In genomic region chr19:7366701-7367420, GRCh38 we compare ENCODE assay signal across 8 cellular contexts. TPM values are rescaled to one million over a fixed set of nuclear protein-coding genes. Genes with fewer than 3 reads are reported as not detected.
DNase-seq lines count a peak whose midpoint lies in the region; ATAC-seq and TF ChIP-seq lines count a peak whose summit lies in the region.

No MANE protein-coding gene starts in this region.

- POLR2A ChIA-PET in BJ (lab: Charles Lee), result interaction anchor here (0.6 kb wide), 1 partner anchor 221 kb away, joined by 3 read pairs; no protein-coding TSS in a partner anchor

- CTCF ChIA-PET in BJ (lab: Yijun Ruan, JAX), result interaction anchor here (0.9 to 2.4 kb wide), 6 partner anchors 10 to 202 kb away, joined by 3 to 15 read pairs (median 3); a partner anchor contains a TSS

- peaks cover 47% of the 10 kb centered on the region for H3K36me3 Mint-ChIP-seq in stimulated activated effector memory CD8-positive, alpha-beta T cell treated with anti-CD3 and anti-CD28 coated beads, Interleukin-12 subunit alpha, Interleukin-12 subunit beta, amount 100 ng/mL, for 72 hours

- H3K27ac ChIP-seq in caudate nucleus (ENCODE audit: low read depth, low read length), result no peak overlapping the region

- H3K4me1 Mint-ChIP-seq in stimulated activated effector memory CD8-positive, alpha-beta T cell treated with anti-CD3 and anti-CD28 coated beads, Interleukin-12 subunit alpha, Interleukin-12 subunit beta, amount 100 ng/mL, for 72 hours, result peaks cover 14% of the 10 kb centered on the region

- H3K4me3 ChIP-seq in BJ (ENCODE audit: low read depth, low read length), result no peak overlapping the region

- H3K9me3 Mint-ChIP-seq in stimulated activated effector memory CD8-positive, alpha-beta T cell treated with anti-CD3 and anti-CD28 coated beads, Interleukin-12 subunit alpha, Interleukin-12 subunit beta, amount 100 ng/mL, for 72 hours, result no peaks in the 10 kb centered on the region

- TF ChIP-seq CTCF in BJ (IDR thresholded peaks at IDR 0.05; ENCODE audit: insufficient read depth, low read depth, low read length), result peak; percentile 18; the same call in 1 of the 2 replicates

- in situ Hi-C loops in SK-MEL-5 (cut with HindIII; ENCODE audit: low pct_unique_long_range_greater_than_20kb, low sequenced_read_pairs), result no loop called here

- no peaks in the 10 kb centered on the region for H3K36me3 ChIP-seq in BJ (ENCODE audit: control insufficient read depth, insufficient read depth, low read length)

- H3K4me3 Mint-ChIP-seq in stimulated activated effector memory CD8-positive, alpha-beta T cell treated with anti-CD3 and anti-CD28 coated beads, Interleukin-12 subunit alpha, Interleukin-12 subunit beta, amount 100 ng/mL, for 72 hours, result no peak overlapping the region

- peak overlapping the region; percentile 69 for H3K27ac Mint-ChIP-seq in stimulated activated effector memory CD8-positive, alpha-beta T cell treated with anti-CD3 and anti-CD28 coated beads, Interleukin-12 subunit alpha, Interleukin-12 subunit beta, amount 100 ng/mL, for 72 hours

- DNase-seq in BJ (ENCODE audit: low read depth) (no peak), GM19240 (ENCODE audit: insufficient read length, low spot score) (peak; percentile 69), SK-MEL-5 (ENCODE audit: low read depth, low spot score) (peak; percentile 67), caudate nucleus (lab: John Stamatoyannopoulos, UW) (no peak)
- peak in 1 of 2 donors; percentile 66 for DNase-seq in stimulated activated effector memory CD8-positive, alpha-beta T cell treated with anti-CD3 and anti-CD28 coated beads, Interleukin-12 subunit alpha, Interleukin-12 subunit beta, amount 100 ng/mL, for 72 hours (ENCODE audit: low spot score in 2 of 2)

- ATAC-seq in esophagus mucosa, result peak; percentile 70
- peak; percentile 77 for ATAC-seq in stimulated activated effector memory CD8-positive, alpha-beta T cell treated with anti-CD3 and anti-CD28 coated beads, Interleukin-12 subunit alpha, Interleukin-12 subunit beta, amount 100 ng/mL, for 72 hours
- ATAC-seq in GM21390 (IDR thresholded peaks at IDR 0.05; ENCODE audit: unreplicated experiment), result no peak
- no peak for ATAC-seq in HG02588 (IDR thresholded peaks at IDR 0.05; ENCODE audit: unreplicated experiment)

- peaks cover 2% of the 10 kb centered on the region; the same call in 1 of the 2 replicates for H3K27me3 ChIP-seq in BJ (ENCODE audit: control insufficient read depth, insufficient read depth, low read length)

RNA-seq across cellular contexts. Expression of gene ARHGEF18, which starts 18.1 kb away (rescaled TPM):
- polyA plus RNA-seq in BJ (2011; rRNA removed), result 8.6 and 12.7 TPM in 2 replicates
- 7.8 and 19.2 TPM in 2 replicates for polyA minus RNA-seq in BJ (2011; rRNA and poly(A)+ RNA removed)
- total RNA-seq in SK-MEL-5 (2014; rRNA removed; shearing (Covaris generic)), result 19.9 and 20.1 TPM in 2 replicates
- polyA plus RNA-seq in SK-MEL-5 (2015; cell fraction: cytosol; rRNA removed), result 22.7 and 29.2 TPM in 2 replicates
- 19.8 and 30.1 TPM in 2 replicates for polyA plus RNA-seq in SK-MEL-5 (2015; cell fraction: nucleus; rRNA removed)
- total RNA-seq in esophagus mucosa, result 18.4 TPM

Comparison
In these comparisons a context has a peak if more than half of its experiments do, and no peak if none do; other contexts are left out.
1. DNase-seq: peak in GM19240 (single experiment) and SK-MEL-5 (single experiment); none in BJ (single experiment) and caudate nucleus (0 of 61).
2. ATAC-seq: peak in esophagus mucosa (single experiment) and stimulated activated effector memory CD8-positive, alpha-beta T cell treated with anti-CD3 and anti-CD28 coated beads, Interleukin-12 subunit alpha, Interleukin-12 subunit beta, amount 100 ng/mL, for 72 hours (single experiment); none in GM21390 (single experiment) and HG02588 (single experiment).